ENCODE assay signal across 8 cellular contexts in genomic region chr22:30265851-30266444, GRCh38. TPM values are rescaled to one million over a fixed set of nuclear protein-coding genes. Genes with fewer than 3 reads are reported as not detected.
DNase-seq lines count a peak whose midpoint lies in the region; ATAC-seq and TF ChIP-seq lines count a peak whose summit lies in the region.

No MANE protein-coding gene starts in this region.

- H3K27me3 ChIP-seq in Peyer's patch (no peaks in the 10 kb centered on the region), stomach (no peaks in the 10 kb centered on the region), foreskin keratinocyte (no peaks in the 10 kb centered on the region)

- TF ChIP-seq POLR2A in Peyer's patch (IDR thresholded peaks at IDR 0.05) (no peak), stomach (IDR thresholded peaks at IDR 0.05) (no peak)

- TF ChIP-seq CTCF in GM12865 (IDR thresholded peaks at IDR 0.05; ENCODE audit: insufficient read depth, low read depth, low read length, missing control alignments) (no peak), Peyer's patch (IDR thresholded peaks at IDR 0.05) (no peak), stomach (IDR thresholded peaks at IDR 0.05) (no peak), foreskin keratinocyte (conservative IDR thresholded peaks at IDR 0.05) (no peak)

- H3K4me1 ChIP-seq in Peyer's patch (peaks cover 0 to 14% (median 0%) of the 10 kb centered on the region in 4 donors), stomach (peaks cover 6 to 21% (median 9%) of the 10 kb centered on the region in 4 donors), foreskin keratinocyte (peaks cover 8% of the 10 kb centered on the region)

- H3K4me3 ChIP-seq in GM12865 (ENCODE audit: low read depth, low read length) (peak overlapping the region; percentile 50), Peyer's patch (peak overlapping the region; percentile 32 to 52 (median 44)), stomach (peak overlapping the region; percentile 13 to 41 (median 36))

- intact Hi-C loops in stomach (cut with DNase I; ENCODE audit: low total_unique reads) = loop anchor here (5.0 kb wide), 1 partner anchor 116 kb away; no protein-coding TSS in a partner anchor

- H3K27ac ChIP-seq in Peyer's patch (peak overlapping the region; percentile 68 to 83 (median 80)), stomach (peak overlapping the region; percentile 59 to 87 (median 72)), foreskin keratinocyte (no peak overlapping the region)

- peak; percentile 69 for ATAC-seq in HG02610 (IDR thresholded peaks at IDR 0.05; ENCODE audit: unreplicated experiment)
- no peak for ATAC-seq in foreskin keratinocyte

- DNase-seq in GM12865 (ENCODE audit: low read depth) (peak; percentile 84), Peyer's patch (peak in 2 of 3 donors; percentile 88 to 89), mucosa of gallbladder (ENCODE audit: low spot score) (peak; percentile 67), stomach (peak; percentile 68), NCI-H446 (lab: John Stamatoyannopoulos, UW) (no peak), foreskin keratinocyte (no peak)
- peak; percentile 73 for DNase-seq in activated gamma-delta T cell treated with anti-CD3 and anti-CD28 coated beads, Interleukin-2, amount 50 U/mL, for 16 hours (ENCODE audit: low read depth)

- H3K9me3 ChIP-seq in Peyer's patch (no peaks in the 10 kb centered on the region), stomach (no peaks in the 10 kb centered on the region)

- no peaks in the 10 kb centered on the region for H3K36me3 ChIP-seq in Peyer's patch
- no peaks in the 10 kb centered on the region for H3K36me3 ChIP-seq in stomach

- TF ChIP-seq EP300 in stomach (IDR thresholded peaks at IDR 0.05) = no peak

- WGBS in stomach, 5 donors = 59 to 73% (median 68%) methylated on average over 20 to 24 of the region's 24 CpGs

RNA-seq across cellular contexts. Expression of gene OSM, which starts 0.7 kb away (rescaled TPM):
- not detected for total RNA-seq in Peyer's patch
- total RNA-seq in mucosa of gallbladder = 4.7 TPM
- 1 to 10 TPM in 1 of 5 donors, not detected in 4; 1.3 TPM for total RNA-seq in stomach
- polyA plus RNA-seq in stomach = 10 to 100 TPM in 1 of 3 donors, 1 to 10 TPM in 1, under 1 TPM in 1; 0.33 to 22.7 (median 1.1) TPM
- total RNA-seq in foreskin keratinocyte = not detected in 2 replicates
- not detected in 2 replicates for polyA plus RNA-seq in foreskin keratinocyte

RNA-seq across cellular contexts. Expression of gene LIF, which starts 19.4 kb away (rescaled TPM):
- 10 to 100 TPM in 2 of 4 donors, 1 to 10 TPM in 2; 7.4 to 19.3 (median 10.6) TPM for total RNA-seq in Peyer's patch
- 17.8 TPM for total RNA-seq in mucosa of gallbladder
- 1 to 10 TPM in 3 of 5 donors, not detected in 2; 2.0 to 2.4 (median 2.3) TPM for total RNA-seq in stomach
- 1 to 10 TPM in 2 of 3 donors, under 1 TPM in 1; 0.35 to 5.0 (median 1.4) TPM for polyA plus RNA-seq in stomach
- total RNA-seq in foreskin keratinocyte = 0.17 and 0.25 TPM in 2 replicates
- polyA plus RNA-seq in foreskin keratinocyte = 0.18 and 0.19 TPM in 2 replicates

RNA-seq across cellular contexts. Expression of gene CASTOR1, which starts 23.4 kb away (rescaled TPM):
- total RNA-seq in Peyer's patch (10 to 100 TPM in 1 of 4 donors, 1 to 10 TPM in 3; 1.8 to 11.6 (median 6.0) TPM), mucosa of gallbladder (19.1 TPM), stomach (10 to 100 TPM in 1 of 5 donors, 1 to 10 TPM in 4; 1.2 to 57.8 (median 3.7) TPM), foreskin keratinocyte (3.2 and 3.5 TPM in 2 replicates)
- polyA plus RNA-seq in stomach (10 to 100 TPM in 1 of 3 donors, 1 to 10 TPM in 2; 6.6 to 17.0 (median 7.3) TPM), foreskin keratinocyte (2.4 and 3.1 TPM in 2 replicates)

Comparison
In these comparisons a context has a peak if more than half of its experiments do, and no peak if none do; other contexts are left out.
1. DNase-seq: peak in GM12865 (single experiment), Peyer's patch (2 of 3), activated gamma-delta T cell treated with anti-CD3 and anti-CD28 coated beads, Interleukin-2, amount 50 U/mL, for 16 hours (single experiment), mucosa of gallbladder (single experiment) and stomach (single experiment); none in NCI-H446 (0 of 2) and foreskin keratinocyte (0 of 2).
2. Peak in every context shown above with its lines, with median percentiles within 50 percentile points of each other: H3K4me3 ChIP-seq.